Comparison of ENCODE assay signal across 9 cellular contexts in the genomic region with DNA sequence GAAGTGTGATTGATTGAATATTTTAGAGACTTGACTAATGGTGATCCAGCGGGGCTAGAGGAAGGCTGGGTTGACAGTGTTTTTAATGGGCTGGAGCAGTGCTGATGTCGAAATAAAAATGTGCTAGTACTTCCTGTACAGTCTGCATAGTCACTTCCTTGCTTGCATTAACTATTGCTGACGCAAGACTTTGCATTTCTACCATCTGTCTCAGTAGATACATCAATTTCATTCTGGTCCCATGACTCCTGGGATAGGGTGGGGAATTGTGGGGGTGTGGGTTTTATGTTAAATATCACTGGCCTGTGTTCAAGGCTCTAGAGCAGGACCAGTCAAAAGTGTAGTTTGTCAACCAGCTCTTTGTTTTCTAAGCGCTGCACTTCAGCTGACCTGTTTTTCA. TPM values are rescaled to one million over a fixed set of nuclear protein-coding genes. Genes with fewer than 3 reads are reported as not detected.
DNase-seq lines count a peak whose midpoint lies in the region; ATAC-seq, FAIRE-seq and TF ChIP-seq lines count a peak whose summit lies in the region.
"Had no signal": no experiment of that assay in that cellular context is flagged by ENCODE, and none has a peak within 500 bp of the region (broad histone marks: within the 10 kb centered on the region; RNA-seq: fewer than 3 reads in every experiment).

No MANE protein-coding gene starts in this region.

- no peak overlapping the region for H3K9ac ChIP-seq in endothelial cell of umbilical vein (replicated peaks; ENCODE audit: extremely low read depth, insufficient read depth, low read length)

- H4K20me1 ChIP-seq in endothelial cell of umbilical vein (replicated peaks; ENCODE audit: control insufficient read depth, extremely low read depth, insufficient read depth, low read length): no peaks in the 10 kb centered on the region

- ATAC-seq in pancreas (peak in 3 of 4 donors; percentile 54 to 82 (median 58)), GM18907 (IDR thresholded peaks at IDR 0.05; ENCODE audit: unreplicated experiment) (no peak), SK-N-SH treated with all-trans-retinoic acid at 6 μM for 48 hours (no peak)
- ATAC-seq: activated T-helper 17 cell treated with anti-CD3 and anti-CD28 coated beads, Interleukin-2, amount 50 U/mL, for 72 hours had no signal

- CTCF ChIA-PET in endothelial cell of umbilical vein (lab: Charles Lee): interaction anchor here (2.1 kb wide), 1 partner anchor 12 kb away, joined by 7 read pairs; no protein-coding TSS in a partner anchor

- WGBS in pancreas, 2 donors: 76 to 79% methylated on average over 4 of the region's 4 CpGs

- FAIRE-seq in endothelial cell of umbilical vein (lab: Jason Lieb, UNC) (peak; percentile 79), pancreas (lab: Jason Lieb, UNC) (no peak)

- peaks cover 0 to 2% of the 10 kb centered on the region in 2 experiments for H3K36me3 ChIP-seq in endothelial cell of umbilical vein (ENCODE audit: control insufficient read depth in 2 of 2, extremely low read depth in 1 of 2, insufficient read depth in 2 of 2, low read length in 2 of 2)
- H3K36me3 ChIP-seq in pancreas: no peaks in the 10 kb centered on the region

- H3K9me3 ChIP-seq in endothelial cell of umbilical vein (replicated peaks; ENCODE audit: control insufficient read depth, insufficient read depth, low read length): no peaks in the 10 kb centered on the region
- no peaks in the 10 kb centered on the region for H3K9me3 ChIP-seq in pancreas

- TF ChIP-seq POLR2A in endothelial cell of umbilical vein (IDR thresholded peaks at IDR 0.05; ENCODE audit: low read depth, low read length): no peak

- dilution Hi-C loops in endothelial cell of umbilical vein (cut with MboI; ENCODE audit: extremely low pct_ligation_motif_present, low sequenced_read_pairs): no loop called here

- no peaks in the 10 kb centered on the region for H3K9me1 ChIP-seq in endothelial cell of umbilical vein (replicated peaks; ENCODE audit: control insufficient read depth, extremely low read depth, insufficient read depth, low read length)

- H3K4me1 ChIP-seq in endothelial cell of umbilical vein (ENCODE audit: control insufficient read depth, extremely low read depth, insufficient read depth, low read length) (peaks cover 7% of the 10 kb centered on the region), pancreas (no peaks in the 10 kb centered on the region)

- no peaks in the 10 kb centered on the region for H3K79me2 ChIP-seq in endothelial cell of umbilical vein (ENCODE audit: control insufficient read depth, insufficient read depth, low read length)

- TF ChIP-seq CTCF in endothelial cell of umbilical vein (IDR thresholded peaks at IDR 0.05; ENCODE audit: extremely low read depth in 1 of 2, insufficient read depth in 1 of 2, low read depth in 1 of 2, low read length in 2 of 2) (no peak), pancreas (IDR thresholded peaks at IDR 0.05) (no peak)

- H3K4me2 ChIP-seq in endothelial cell of umbilical vein (ENCODE audit: insufficient read depth, low read length): no peak overlapping the region

- POLR2A ChIA-PET in endothelial cell of umbilical vein (lab: Charles Lee): no interaction called here

- H3K27me3 ChIP-seq in endothelial cell of umbilical vein (ENCODE audit: control insufficient read depth in 2 of 2, insufficient read depth in 2 of 2, low read length in 2 of 2) (no peaks in the 10 kb centered on the region), pancreas (peaks cover 0 to 5% (median 0%) of the 10 kb centered on the region in 4 donors)

- H3K4me3 ChIP-seq in endothelial cell of umbilical vein (replicated peaks in 1 of 3; ENCODE audit: insufficient read depth in 1 of 3, low read depth in 1 of 3, low read length in 3 of 3) (no peak overlapping the region), pancreas (no peak overlapping the region)

- DNase-seq in GM04503 (ENCODE audit: low read depth) (peak; percentile 7), OCI-M1 (lab: John Stamatoyannopoulos, UW) (peak; percentile 34), endothelial cell of umbilical vein (ENCODE audit: low read depth, low spot score) (peak; percentile 17), pancreas (no peak), DMS79 treated with DMSO at 0.1 percent for 48 hours (lab: John Stamatoyannopoulos, UW) (no peak), DMS153 treated with DMSO at 0.1 percent for 48 hours (lab: John Stamatoyannopoulos, UW; ENCODE audit: unreplicated experiment) (no peak)

- intact Hi-C loops in endothelial cell of umbilical vein (cut with micrococcal nuclease): no loop called here
- intact Hi-C loops in pancreas (cut with DNase I): no loop called here

- BruUV-seq in endothelial cell of umbilical vein (replicated peaks; lab: Mats Ljungman, UMichigan): no TSS peak

- no peak overlapping the region for H3K27ac ChIP-seq in endothelial cell of umbilical vein (ENCODE audit: insufficient read depth, low read depth, low read length)
- no peak overlapping the region for H3K27ac ChIP-seq in pancreas

- H2AFZ ChIP-seq in endothelial cell of umbilical vein (ENCODE audit: low read depth, low read length): no peak overlapping the region

TF ChIP-seq in endothelial cell of umbilical vein, 7 proteins besides CTCF, POLR2A, EP300 and RAD21:
- TF ChIP-seq EZH2 (IDR thresholded peaks at IDR 0.05; ENCODE audit: borderline replicate concordance, low read depth, low read length, severe bottlenecking) (no peak), GATA2 (IDR thresholded peaks at IDR 0.05; ENCODE audit: insufficient read depth, insufficient read length, low read depth, low read length) (no peak), MYC (IDR thresholded peaks at IDR 0.05; ENCODE audit: low read depth, low read length) (no peak), POLR2AphosphoS5 (IDR thresholded peaks at IDR 0.05; ENCODE audit: insufficient read depth, low read depth, low read length) (peak; percentile 15), MAX (IDR thresholded peaks at IDR 0.05; ENCODE audit: insufficient read depth, insufficient read length) (no peak), JUN (IDR thresholded peaks at IDR 0.05; ENCODE audit: borderline replicate concordance, insufficient read depth, insufficient read length, low read depth) (no peak), FOS (IDR thresholded peaks at IDR 0.05; ENCODE audit: borderline replicate concordance, insufficient read depth, low read length) (no peak)

TF ChIP-seq in SK-N-SH treated with all-trans-retinoic acid at 6 μM for 48 hours, 23 proteins besides CTCF, POLR2A, EP300 and RAD21 (continues in another document):
- TF ChIP-seq ZNF70 (CRISPR knock-in tag; IDR thresholded peaks at IDR 0.05) (no peak), ZFP30 (CRISPR knock-in tag; IDR thresholded peaks at IDR 0.05) (no peak), GLIS3 (CRISPR knock-in tag; IDR thresholded peaks at IDR 0.05) (no peak), BACH2 (CRISPR knock-in tag; IDR thresholded peaks at IDR 0.05; ENCODE audit: borderline replicate concordance) (no peak), PPARA (CRISPR knock-in tag; IDR thresholded peaks at IDR 0.05; ENCODE audit: borderline replicate concordance) (no peak), CSDC2 (CRISPR knock-in tag; IDR thresholded peaks at IDR 0.05) (no peak), RARB (CRISPR knock-in tag; IDR thresholded peaks at IDR 0.05) (no peak), ZFP3 (CRISPR knock-in tag; IDR thresholded peaks at IDR 0.05) (no peak), ZNF565 (CRISPR knock-in tag; conservative IDR thresholded peaks at IDR 0.05; ENCODE audit: low read depth) (no peak)
- TF ChIP-seq, protein P1, sequence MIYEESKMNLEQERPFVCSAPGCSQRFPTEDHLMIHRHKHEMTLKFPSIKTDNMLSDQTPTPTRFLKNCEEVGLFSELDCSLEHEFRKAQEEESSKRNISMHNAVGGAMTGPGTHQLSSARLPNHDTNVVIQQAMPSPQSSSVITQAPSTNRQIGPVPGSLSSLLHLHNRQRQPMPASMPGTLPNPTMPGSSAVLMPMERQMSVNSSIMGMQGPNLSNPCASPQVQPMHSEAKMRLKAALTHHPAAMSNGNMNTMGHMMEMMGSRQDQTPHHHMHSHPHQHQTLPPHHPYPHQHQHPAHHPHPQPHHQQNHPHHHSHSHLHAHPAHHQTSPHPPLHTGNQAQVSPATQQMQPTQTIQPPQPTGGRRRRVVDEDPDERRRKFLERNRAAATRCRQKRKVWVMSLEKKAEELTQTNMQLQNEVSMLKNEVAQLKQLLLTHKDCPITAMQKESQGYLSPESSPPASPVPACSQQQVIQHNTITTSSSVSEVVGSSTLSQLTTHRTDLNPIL (CRISPR knock-in tag; IDR thresholded peaks at IDR 0.05; ENCODE audit: low read depth): no peak

RNA-seq across cellular contexts. Expression of gene PHEX, which starts 35.3 kb away (rescaled TPM):
- total RNA-seq in endothelial cell of umbilical vein (0.44 TPM in 2 replicates), pancreas (under 1 TPM in 3 of 6 donors, not detected in 3; 0.05 to 0.09 (median 0.09) TPM)
- polyA plus RNA-seq in endothelial cell of umbilical vein (0.07 and 0.10 TPM in 2 replicates), pancreas (under 1 TPM; 0.04 to 0.07 TPM)
- 0.13 and 0.24 TPM in 2 replicates for polyA plus RNA-seq in endothelial cell of umbilical vein (2011; cell fraction: cytosol; rRNA removed)
- 0.67 and 0.97 TPM in 2 replicates for polyA plus RNA-seq in endothelial cell of umbilical vein (2011; cell fraction: nucleus; rRNA removed)
- 1.1 and 1.5 TPM in 2 replicates for polyA plus RNA-seq in endothelial cell of umbilical vein (2012)
- polyA minus RNA-seq in endothelial cell of umbilical vein: 0.70 and 1.0 TPM in 2 replicates
- not detected for polyA minus RNA-seq in endothelial cell of umbilical vein (2011; cell fraction: cytosol; rRNA and poly(A)+ RNA removed)
- 0.63 and 2.5 TPM in 2 replicates for polyA minus RNA-seq in endothelial cell of umbilical vein (2011; cell fraction: nucleus; rRNA and poly(A)+ RNA removed)

RNA-seq across cellular contexts. Expression of gene SMS, which starts 56.4 kb away (rescaled TPM):
- 173 and 177 TPM in 2 replicates for total RNA-seq in endothelial cell of umbilical vein
- 45.5 and 57.1 TPM in 2 replicates for polyA plus RNA-seq in endothelial cell of umbilical vein
- 91.1 and 95.9 TPM in 2 replicates for polyA plus RNA-seq in endothelial cell of umbilical vein (2011; cell fraction: cytosol; rRNA removed)
- polyA plus RNA-seq in endothelial cell of umbilical vein (2011; cell fraction: nucleus; rRNA removed): 38.6 and 56.7 TPM in 2 replicates
- 171 and 211 TPM in 2 replicates for polyA plus RNA-seq in endothelial cell of umbilical vein (2012)
- 41.3 and 48.6 TPM in 2 replicates for polyA minus RNA-seq in endothelial cell of umbilical vein
- 167 TPM for polyA minus RNA-seq in endothelial cell of umbilical vein (2011; cell fraction: cytosol; rRNA and poly(A)+ RNA removed)
- 20.0 and 22.6 TPM in 2 replicates for polyA minus RNA-seq in endothelial cell of umbilical vein (2011; cell fraction: nucleus; rRNA and poly(A)+ RNA removed)
- 10 to 100 TPM; 12.1 to 36.8 (median 17.2) TPM for total RNA-seq in pancreas
- 10 to 100 TPM; 19.6 to 29.9 TPM for polyA plus RNA-seq in pancreas

Comparison
In these comparisons a context has a peak if more than half of its experiments do, and no peak if none do; other contexts are left out.
1. DNase-seq: peak in GM04503 (single experiment), OCI-M1 (single experiment) and endothelial cell of umbilical vein (single experiment); none in pancreas (0 of 6), DMS79 treated with DMSO at 0.1 percent for 48 hours (single experiment) and DMS153 treated with DMSO at 0.1 percent for 48 hours (single experiment).
2. ATAC-seq: peak in pancreas (3 of 4); none in GM18907 (single experiment) and SK-N-SH treated with all-trans-retinoic acid at 6 μM for 48 hours (single experiment).